In the genomic region with DNA sequence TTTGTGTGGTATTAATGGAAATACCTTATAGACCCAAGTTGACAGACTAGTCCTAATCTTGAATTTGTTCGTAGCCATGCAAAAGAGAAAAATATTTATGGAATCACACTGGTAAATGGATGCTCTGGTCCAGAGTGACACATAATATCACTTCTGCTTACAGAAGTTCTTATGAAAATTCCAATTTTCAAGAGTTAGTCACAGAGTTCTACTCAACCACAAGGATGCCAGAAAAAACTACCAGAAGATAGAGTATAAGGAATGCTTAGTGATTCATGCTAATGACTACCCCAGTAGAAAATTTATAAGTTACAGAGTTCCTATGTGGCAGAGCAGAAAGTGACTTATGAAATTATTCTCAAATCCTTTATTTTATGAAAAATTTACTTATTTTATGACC, we compare ENCODE assay signal across 18 cellular contexts.
DNase-seq lines count a peak whose midpoint lies in the region; ATAC-seq and TF ChIP-seq lines count a peak whose summit lies in the region.
"Had no signal": no experiment of that assay in that cellular context is flagged by ENCODE, and none has a peak within 500 bp of the region (broad histone marks: within the 10 kb centered on the region; RNA-seq: fewer than 3 reads in every experiment).

No MANE protein-coding gene starts in this region.

- TF ChIP-seq CTCF in fibroblast of pulmonary artery (IDR thresholded peaks at IDR 0.05; ENCODE audit: low read length, missing control alignments) (no peak), GM10266 (IDR thresholded peaks at IDR 0.05; ENCODE audit: control insufficient read depth, insufficient read depth, low read depth, missing control alignments) (no peak)

- H3K4me3 ChIP-seq in fibroblast of pulmonary artery (replicated peaks; ENCODE audit: low read depth, low read length), result no peak overlapping the region
- H3K4me3 ChIP-seq: HAP-1, testis had no signal

- in situ Hi-C loops in KBM-7 (cut with MboI; ENCODE audit: low pct_unique_long_range_greater_than_20kb, low sequenced_read_pairs), result no loop called here

- ATAC-seq in SK-N-SH treated with all-trans-retinoic acid at 6 μM for 48 hours (peak; percentile 91), HG02588 (IDR thresholded peaks at IDR 0.05; ENCODE audit: unreplicated experiment) (no peak)
- ATAC-seq: activated CD4-positive, alpha-beta T cell treated with anti-CD3 and anti-CD28 coated beads for 36 hours; Panc1 had no signal

- DNase-seq in GM04504 (ENCODE audit: low read depth) (peak; percentile 55), fibroblast of pulmonary artery (ENCODE audit: low read depth) (peak; percentile 66), GM10266 (ENCODE audit: extremely low spot score) (no peak), COR-L47 (lab: John Stamatoyannopoulos, UW) (no peak), KBM-7 (no peak)
- DNase-seq: activated CD4-positive, alpha-beta T cell treated with anti-CD3 and anti-CD28 coated beads for 36 hours; Caco-2; NCI-H187; NCI-H69; nephron progenitor cell; retina; stimulated activated CD4-positive, alpha-beta T cell treated with anti-CD3 and anti-CD28 coated beads, Interleukin-1b, Interleukin-23, amount 100 ng/mL, for 48 hours; T-helper 2 cell; testis had no signal

TF ChIP-seq in SK-N-SH treated with all-trans-retinoic acid at 6 μM for 48 hours, 23 proteins besides CTCF, POLR2A, EP300 and RAD21:
- TF ChIP-seq BACH2 (CRISPR knock-in tag; IDR thresholded peaks at IDR 0.05; ENCODE audit: borderline replicate concordance) (no peak), GLIS3 (CRISPR knock-in tag; IDR thresholded peaks at IDR 0.05) (no peak), ZFP3 (CRISPR knock-in tag; IDR thresholded peaks at IDR 0.05) (no peak), ZNF70 (CRISPR knock-in tag; IDR thresholded peaks at IDR 0.05) (no peak), OSR1 (CRISPR knock-in tag; IDR thresholded peaks at IDR 0.05) (no peak), SNAI2 (CRISPR knock-in tag; IDR thresholded peaks at IDR 0.05) (no peak), TSHZ2 (CRISPR knock-in tag; IDR thresholded peaks at IDR 0.05) (no peak), RARB (CRISPR knock-in tag; IDR thresholded peaks at IDR 0.05) (no peak), ZFP30 (CRISPR knock-in tag; IDR thresholded peaks at IDR 0.05) (no peak), TOX (CRISPR knock-in tag; IDR thresholded peaks at IDR 0.05; ENCODE audit: borderline replicate concordance) (no peak), CREB5 (CRISPR knock-in tag; IDR thresholded peaks at IDR 0.05; ENCODE audit: low read depth) (no peak), ESRRG (CRISPR knock-in tag; IDR thresholded peaks at IDR 0.05) (no peak), CSDC2 (CRISPR knock-in tag; IDR thresholded peaks at IDR 0.05) (no peak), TCF4 (CRISPR knock-in tag; IDR thresholded peaks at IDR 0.05; ENCODE audit: borderline replicate concordance) (no peak), ZNF565 (CRISPR knock-in tag; conservative IDR thresholded peaks at IDR 0.05; ENCODE audit: low read depth) (no peak), CSRNP3 (CRISPR knock-in tag; IDR thresholded peaks at IDR 0.05) (no peak), PPARA (CRISPR knock-in tag; IDR thresholded peaks at IDR 0.05; ENCODE audit: borderline replicate concordance) (no peak), ZNF8 (CRISPR knock-in tag; IDR thresholded peaks at IDR 0.05) (no peak)
- TF ChIP-seq, protein P1, sequence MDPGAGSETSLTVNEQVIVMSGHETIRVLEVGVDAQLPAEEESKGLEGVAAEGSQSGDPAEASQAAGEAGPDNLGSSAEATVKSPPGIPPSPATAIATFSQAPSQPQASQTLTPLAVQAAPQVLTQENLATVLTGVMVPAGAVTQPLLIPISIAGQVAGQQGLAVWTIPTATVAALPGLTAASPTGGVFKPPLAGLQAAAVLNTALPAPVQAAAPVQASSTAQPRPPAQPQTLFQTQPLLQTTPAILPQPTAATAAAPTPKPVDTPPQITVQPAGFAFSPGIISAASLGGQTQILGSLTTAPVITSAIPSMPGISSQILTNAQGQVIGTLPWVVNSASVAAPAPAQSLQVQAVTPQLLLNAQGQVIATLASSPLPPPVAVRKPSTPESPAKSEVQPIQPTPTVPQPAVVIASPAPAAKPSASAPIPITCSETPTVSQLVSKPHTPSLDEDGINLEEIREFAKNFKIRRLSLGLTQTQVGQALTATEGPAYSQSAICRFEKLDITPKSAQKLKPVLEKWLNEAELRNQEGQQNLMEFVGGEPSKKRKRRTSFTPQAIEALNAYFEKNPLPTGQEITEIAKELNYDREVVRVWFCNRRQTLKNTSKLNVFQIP (CRISPR knock-in tag; IDR thresholded peaks at IDR 0.05; ENCODE audit: borderline replicate concordance, low read depth), result no peak
- TF ChIP-seq, protein P2, sequence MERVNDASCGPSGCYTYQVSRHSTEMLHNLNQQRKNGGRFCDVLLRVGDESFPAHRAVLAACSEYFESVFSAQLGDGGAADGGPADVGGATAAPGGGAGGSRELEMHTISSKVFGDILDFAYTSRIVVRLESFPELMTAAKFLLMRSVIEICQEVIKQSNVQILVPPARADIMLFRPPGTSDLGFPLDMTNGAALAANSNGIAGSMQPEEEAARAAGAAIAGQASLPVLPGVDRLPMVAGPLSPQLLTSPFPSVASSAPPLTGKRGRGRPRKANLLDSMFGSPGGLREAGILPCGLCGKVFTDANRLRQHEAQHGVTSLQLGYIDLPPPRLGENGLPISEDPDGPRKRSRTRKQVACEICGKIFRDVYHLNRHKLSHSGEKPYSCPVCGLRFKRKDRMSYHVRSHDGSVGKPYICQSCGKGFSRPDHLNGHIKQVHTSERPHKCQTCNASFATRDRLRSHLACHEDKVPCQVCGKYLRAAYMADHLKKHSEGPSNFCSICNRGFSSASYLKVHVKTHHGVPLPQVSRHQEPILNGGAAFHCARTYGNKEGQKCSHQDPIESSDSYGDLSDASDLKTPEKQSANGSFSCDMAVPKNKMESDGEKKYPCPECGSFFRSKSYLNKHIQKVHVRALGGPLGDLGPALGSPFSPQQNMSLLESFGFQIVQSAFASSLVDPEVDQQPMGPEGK (CRISPR knock-in tag; IDR thresholded peaks at IDR 0.05; ENCODE audit: borderline replicate concordance), result no peak

Comparison
In these comparisons a context has a peak if more than half of its experiments do, and no peak if none do; other contexts are left out.
1. DNase-seq: peak in GM04504 (single experiment) and fibroblast of pulmonary artery (single experiment); none in GM10266 (single experiment), COR-L47 (single experiment) and KBM-7 (single experiment).